In the genomic region with DNA sequence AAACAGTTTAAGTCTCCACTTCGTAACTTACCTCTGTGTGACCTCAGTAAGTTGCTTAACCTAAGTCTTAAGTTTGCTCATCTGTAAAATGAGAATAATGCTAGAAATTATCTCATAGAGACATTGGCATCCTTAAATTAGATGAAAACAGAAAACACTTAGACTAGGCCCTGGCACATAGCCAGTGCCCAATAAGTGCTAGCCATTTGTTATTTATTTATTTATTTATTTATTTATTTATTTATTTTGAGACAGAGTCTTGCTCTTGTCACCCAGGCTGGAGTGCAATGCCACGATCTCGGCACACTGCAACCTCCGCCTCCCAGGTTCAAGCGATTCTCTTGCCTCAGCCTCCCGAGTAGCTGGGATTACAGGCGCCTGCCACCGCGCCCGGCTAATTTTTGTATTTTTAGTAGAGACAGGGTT, we compare ENCODE assay signal across 8 cellular contexts. TPM values are rescaled to one million over a fixed set of nuclear protein-coding genes. Genes with fewer than 3 reads are reported as not detected.
DNase-seq lines count a peak whose midpoint lies in the region; ATAC-seq and TF ChIP-seq lines count a peak whose summit lies in the region.
"Not testable (repeated sequence)": the region's sequence is repeated elsewhere in the genome, so short reads cannot be mapped to it uniquely, and the experiment has no call there.

No MANE protein-coding gene starts in this region.

- not testable (repeated sequence) for H3K27me3 ChIP-seq in CD4-positive, CD25-positive, alpha-beta regulatory T cell (ENCODE audit: control insufficient read depth, insufficient read depth, low read length); Peyer's patch; breast epithelium; muscle layer of colon (ENCODE audit: control insufficient read depth in 1 of 2, insufficient read depth in 2 of 2, low read length in 2 of 2); thoracic aorta (replicated peaks; ENCODE audit: insufficient read depth)

- H3K27ac ChIP-seq in CD4-positive, CD25-positive, alpha-beta regulatory T cell (ENCODE audit: insufficient read depth, low read length, poor library complexity, severe bottlenecking): peak overlapping the region; percentile 88
- H3K27ac ChIP-seq in Peyer's patch (peak overlapping the region in 3 of 4 donors; percentile 22 to 100 (median 97)), breast epithelium (peak overlapping the region; percentile 93 to 100), muscle layer of colon (ENCODE audit: low read depth, low read length) (peak overlapping the region; percentile 99), thoracic aorta (peak overlapping the region; percentile 47 to 99)

- H3K9me3 ChIP-seq in CD4-positive, CD25-positive, alpha-beta regulatory T cell (ENCODE audit: control insufficient read depth in 2 of 2, low read length in 2 of 2); Peyer's patch; breast epithelium; muscle layer of colon (ENCODE audit: low read length); thoracic aorta: not testable (repeated sequence)

- not testable (repeated sequence) for H3K36me3 ChIP-seq in CD4-positive, CD25-positive, alpha-beta regulatory T cell (ENCODE audit: control insufficient read depth, insufficient read depth, low read length); Peyer's patch; breast epithelium; muscle layer of colon (ENCODE audit: insufficient read depth, low read length); thoracic aorta

- DNase-seq in CD4-positive, CD25-positive, alpha-beta regulatory T cell; Peyer's patch; activated T-helper 1 cell treated with anti-CD3 and anti-CD28 coated beads, Interleukin-12 subunit alpha, Interleukin-12 subunit beta, Interleukin-2, Interleukin-4 antibody, amounts not matched to agents 30 ng/mL and 10 ng/mL and 1 ng/mL, durations not matched to agents 14 hours and 24 hours and 36 hours (ENCODE audit: low spot score); breast epithelium (ENCODE audit: low spot score in 2 of 2); fibroblast of the aortic adventitia (ENCODE audit: low read depth); retinal pigment epithelial cell (ENCODE audit: low read depth); thoracic aorta (ENCODE audit: low spot score): not testable (repeated sequence)

- not testable (repeated sequence) for TF ChIP-seq CTCF in Peyer's patch (IDR thresholded peaks at IDR 0.05); breast epithelium (IDR thresholded peaks at IDR 0.05); fibroblast of the aortic adventitia (IDR thresholded peaks at IDR 0.05; ENCODE audit: insufficient read depth, low read length); retinal pigment epithelial cell (conservative IDR thresholded peaks at IDR 0.05; ENCODE audit: low read depth, low read length); thoracic aorta (IDR thresholded peaks at IDR 0.05)

- H3K4me1 Mint-ChIP-seq in CD4-positive, CD25-positive, alpha-beta regulatory T cell: peaks cover 13 to 80% (median 59%) of the 10 kb centered on the region in 4 donors
- peaks cover 64% of the 10 kb centered on the region for H3K4me1 Mint-ChIP-seq in activated T-helper 1 cell treated with anti-CD3 and anti-CD28 coated beads, Interleukin-12 subunit alpha, Interleukin-12 subunit beta, Interleukin-2, Interleukin-4 antibody, amounts not matched to agents 30 ng/mL and 10 ng/mL and 1 ng/mL, durations not matched to agents 14 hours and 24 hours and 36 hours (ENCODE audit: low read depth)

- not testable (repeated sequence) for ATAC-seq in CD4-positive, CD25-positive, alpha-beta regulatory T cell (ENCODE audit: low read depth in 2 of 2); thoracic aorta (ENCODE audit: insufficient number of reproducible peaks, low FRiP score, low read depth)

- not testable (repeated sequence) for H3K27me3 Mint-ChIP-seq in CD4-positive, CD25-positive, alpha-beta regulatory T cell; activated T-helper 1 cell treated with anti-CD3 and anti-CD28 coated beads, Interleukin-12 subunit alpha, Interleukin-12 subunit beta, Interleukin-2, Interleukin-4 antibody, amounts not matched to agents 30 ng/mL and 10 ng/mL and 1 ng/mL, durations not matched to agents 14 hours and 24 hours and 36 hours (ENCODE audit: insufficient read depth)

- intact Hi-C loops in activated T-helper 1 cell treated with anti-CD3 and anti-CD28 coated beads, Interleukin-12 subunit alpha, Interleukin-12 subunit beta, Interleukin-2, Interleukin-4 antibody, amounts not matched to agents 30 ng/mL and 10 ng/mL and 1 ng/mL, durations not matched to agents 14 hours and 24 hours and 36 hours (cut with micrococcal nuclease); breast epithelium (cut with DNase I; ENCODE audit: low total_unique reads): not testable (repeated sequence)

- H3K27ac Mint-ChIP-seq in CD4-positive, CD25-positive, alpha-beta regulatory T cell: peak overlapping the region; percentile 92 to 100 (median 98)
- peak overlapping the region; percentile 92 for H3K27ac Mint-ChIP-seq in activated T-helper 1 cell treated with anti-CD3 and anti-CD28 coated beads, Interleukin-12 subunit alpha, Interleukin-12 subunit beta, Interleukin-2, Interleukin-4 antibody, amounts not matched to agents 30 ng/mL and 10 ng/mL and 1 ng/mL, durations not matched to agents 14 hours and 24 hours and 36 hours

- not testable (repeated sequence) for H3K36me3 Mint-ChIP-seq in CD4-positive, CD25-positive, alpha-beta regulatory T cell
- peaks cover 20% of the 10 kb centered on the region for H3K36me3 Mint-ChIP-seq in activated T-helper 1 cell treated with anti-CD3 and anti-CD28 coated beads, Interleukin-12 subunit alpha, Interleukin-12 subunit beta, Interleukin-2, Interleukin-4 antibody, amounts not matched to agents 30 ng/mL and 10 ng/mL and 1 ng/mL, durations not matched to agents 14 hours and 24 hours and 36 hours (ENCODE audit: low read depth)

- not testable (repeated sequence) for TF ChIP-seq POLR2A in Peyer's patch (IDR thresholded peaks at IDR 0.05); breast epithelium (IDR thresholded peaks at IDR 0.05)

- H3K4me3 Mint-ChIP-seq in CD4-positive, CD25-positive, alpha-beta regulatory T cell: peak overlapping the region; percentile 87 to 97 (median 92)
- H3K4me3 Mint-ChIP-seq in activated T-helper 1 cell treated with anti-CD3 and anti-CD28 coated beads, Interleukin-12 subunit alpha, Interleukin-12 subunit beta, Interleukin-2, Interleukin-4 antibody, amounts not matched to agents 30 ng/mL and 10 ng/mL and 1 ng/mL, durations not matched to agents 14 hours and 24 hours and 36 hours: peak overlapping the region; percentile 91

- H3K4me3 ChIP-seq in CD4-positive, CD25-positive, alpha-beta regulatory T cell (ENCODE audit: low read depth, low read length): peak overlapping the region; percentile 82
- peak overlapping the region in 1 of 4 donors; percentile 98 for H3K4me3 ChIP-seq in Peyer's patch
- peak overlapping the region in 1 of 3 donors; percentile 85 for H3K4me3 ChIP-seq in breast epithelium
- peak overlapping the region; percentile 92 for H3K4me3 ChIP-seq in fibroblast of the aortic adventitia (ENCODE audit: low read depth, low read length)
- peak overlapping the region in 1 of 2 donors; percentile 82 for H3K4me3 ChIP-seq in muscle layer of colon (ENCODE audit: low read depth in 1 of 2, low read length in 2 of 2)
- H3K4me3 ChIP-seq in retinal pigment epithelial cell (ENCODE audit: low read length): peak overlapping the region; percentile 90
- peak overlapping the region; percentile 99 for H3K4me3 ChIP-seq in thoracic aorta

- not testable (repeated sequence) for H3K9me3 Mint-ChIP-seq in CD4-positive, CD25-positive, alpha-beta regulatory T cell; activated T-helper 1 cell treated with anti-CD3 and anti-CD28 coated beads, Interleukin-12 subunit alpha, Interleukin-12 subunit beta, Interleukin-2, Interleukin-4 antibody, amounts not matched to agents 30 ng/mL and 10 ng/mL and 1 ng/mL, durations not matched to agents 14 hours and 24 hours and 36 hours

- H3K4me1 ChIP-seq in CD4-positive, CD25-positive, alpha-beta regulatory T cell (ENCODE audit: control insufficient read depth, insufficient read depth, low read length, poor library complexity, severe bottlenecking): peaks cover 82% of the 10 kb centered on the region
- H3K4me1 ChIP-seq in Peyer's patch (peaks cover 0 to 62% (median 50%) of the 10 kb centered on the region in 4 donors), breast epithelium (peaks cover 34 to 53% of the 10 kb centered on the region in 2 donors), muscle layer of colon (ENCODE audit: insufficient read depth, low read length) (peaks cover 70% of the 10 kb centered on the region), thoracic aorta (ENCODE audit: control insufficient read depth in 1 of 2, low read depth in 2 of 2) (peaks cover 55 to 77% of the 10 kb centered on the region in 2 donors)

- peak overlapping the region; percentile 74 for H3K9ac ChIP-seq in muscle layer of colon (ENCODE audit: low read length)

RNA-seq across cellular contexts. Expression of a gene that starts 2.9 kb away (rescaled TPM):
- 178 TPM for total RNA-seq in CD4-positive, CD25-positive, alpha-beta regulatory T cell
- polyA plus RNA-seq in CD4-positive, CD25-positive, alpha-beta regulatory T cell: 10 to 100 TPM; 10.1 to 16.3 (median 13.1) TPM
- 10 to 100 TPM; 38.2 to 62.7 (median 46.4) TPM for total RNA-seq in Peyer's patch
- total RNA-seq in activated T-helper 1 cell treated with anti-CD3 and anti-CD28 coated beads, Interleukin-12 subunit alpha, Interleukin-12 subunit beta, Interleukin-2, Interleukin-4 antibody, amounts not matched to agents 30 ng/mL and 10 ng/mL and 1 ng/mL, durations not matched to agents 14 hours and 24 hours and 36 hours: 167 and 169 TPM in 2 replicates
- total RNA-seq in breast epithelium: 10 to 100 TPM; 67.4 to 78.0 (median 68.6) TPM
- 114 and 180 TPM in 2 replicates for total RNA-seq in fibroblast of the aortic adventitia (ENCODE audit: low replicate concordance)
- 100 to 1,000 TPM; 170 to 186 TPM for total RNA-seq in thoracic aorta

RNA-seq across cellular contexts. Expression of a gene that starts 9.6 kb away (rescaled TPM):
- total RNA-seq in CD4-positive, CD25-positive, alpha-beta regulatory T cell: 45.6 TPM
- polyA plus RNA-seq in CD4-positive, CD25-positive, alpha-beta regulatory T cell: 100 to 1,000 TPM; 112 to 137 (median 126) TPM
- total RNA-seq in Peyer's patch (100 to 1,000 TPM in 1 of 4 donors, 10 to 100 TPM in 3; 56.2 to 113 (median 73.7) TPM), breast epithelium (100 to 1,000 TPM; 107 to 118 (median 116) TPM), fibroblast of the aortic adventitia (ENCODE audit: low replicate concordance) (80.8 and 102 TPM in 2 replicates), thoracic aorta (10 to 100 TPM; 78.5 to 92.3 TPM)
- 74.2 and 74.4 TPM in 2 replicates for total RNA-seq in activated T-helper 1 cell treated with anti-CD3 and anti-CD28 coated beads, Interleukin-12 subunit alpha, Interleukin-12 subunit beta, Interleukin-2, Interleukin-4 antibody, amounts not matched to agents 30 ng/mL and 10 ng/mL and 1 ng/mL, durations not matched to agents 14 hours and 24 hours and 36 hours

RNA-seq across cellular contexts. Expression of a gene that starts 33.8 kb away (rescaled TPM):
- not detected for total RNA-seq in CD4-positive, CD25-positive, alpha-beta regulatory T cell
- under 1 TPM in 1 of 4 donors, not detected in 3; 0.03 TPM for polyA plus RNA-seq in CD4-positive, CD25-positive, alpha-beta regulatory T cell
- total RNA-seq in Peyer's patch: 1 to 10 TPM in 3 of 4 donors, under 1 TPM in 1; 0.83 to 1.3 (median 1.1) TPM
- total RNA-seq in activated T-helper 1 cell treated with anti-CD3 and anti-CD28 coated beads, Interleukin-12 subunit alpha, Interleukin-12 subunit beta, Interleukin-2, Interleukin-4 antibody, amounts not matched to agents 30 ng/mL and 10 ng/mL and 1 ng/mL, durations not matched to agents 14 hours and 24 hours and 36 hours: 0.08 TPM in 1 of 2 replicates, not detected in the other
- 10 to 100 TPM in 2 of 3 donors, 1 to 10 TPM in 1; 3.4 to 20.6 (median 11.1) TPM for total RNA-seq in breast epithelium
- 11.0 and 20.9 TPM in 2 replicates for total RNA-seq in fibroblast of the aortic adventitia (ENCODE audit: low replicate concordance)
- total RNA-seq in thoracic aorta: 100 to 1,000 TPM in 1 of 2 donors, 10 to 100 TPM in 1; 41.6 to 126 TPM
